ENCODE assay signal across 1 cellular context in the genomic region with DNA sequence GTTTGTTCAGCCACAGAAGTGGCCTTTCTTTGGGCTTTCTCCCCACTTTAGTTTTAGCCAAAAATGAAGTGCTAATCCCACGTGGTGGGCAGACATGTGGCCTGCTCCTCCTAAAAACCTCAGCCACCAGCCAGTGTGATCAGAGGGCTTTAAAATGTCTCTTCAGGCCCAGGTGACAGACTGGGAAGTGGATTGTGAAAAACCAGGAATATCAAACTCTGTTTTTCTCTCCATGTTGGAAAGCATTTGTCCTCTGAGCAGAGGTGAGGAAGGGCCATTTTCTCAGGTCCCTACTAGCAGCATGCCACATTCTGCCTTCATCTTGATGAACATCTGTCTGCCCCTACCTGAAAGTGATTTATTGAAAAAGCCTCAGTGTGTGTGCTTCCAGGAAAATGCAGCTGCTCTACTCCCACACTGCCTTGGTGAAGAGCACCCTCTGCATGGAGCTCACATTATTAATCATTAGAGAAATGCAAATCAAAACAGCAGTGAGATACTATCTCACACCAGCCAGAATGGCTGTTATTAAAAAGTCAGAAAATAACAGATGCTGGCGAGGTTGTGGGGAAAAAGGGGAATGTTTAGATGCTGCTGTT.
TF ChIP-seq lines count a peak whose summit lies in the region.

No MANE protein-coding gene starts in this region.

TF ChIP-seq in GM12878, 131 proteins besides CTCF, POLR2A, EP300 and RAD21 (continued from another document):
- TF ChIP-seq, protein P1, sequence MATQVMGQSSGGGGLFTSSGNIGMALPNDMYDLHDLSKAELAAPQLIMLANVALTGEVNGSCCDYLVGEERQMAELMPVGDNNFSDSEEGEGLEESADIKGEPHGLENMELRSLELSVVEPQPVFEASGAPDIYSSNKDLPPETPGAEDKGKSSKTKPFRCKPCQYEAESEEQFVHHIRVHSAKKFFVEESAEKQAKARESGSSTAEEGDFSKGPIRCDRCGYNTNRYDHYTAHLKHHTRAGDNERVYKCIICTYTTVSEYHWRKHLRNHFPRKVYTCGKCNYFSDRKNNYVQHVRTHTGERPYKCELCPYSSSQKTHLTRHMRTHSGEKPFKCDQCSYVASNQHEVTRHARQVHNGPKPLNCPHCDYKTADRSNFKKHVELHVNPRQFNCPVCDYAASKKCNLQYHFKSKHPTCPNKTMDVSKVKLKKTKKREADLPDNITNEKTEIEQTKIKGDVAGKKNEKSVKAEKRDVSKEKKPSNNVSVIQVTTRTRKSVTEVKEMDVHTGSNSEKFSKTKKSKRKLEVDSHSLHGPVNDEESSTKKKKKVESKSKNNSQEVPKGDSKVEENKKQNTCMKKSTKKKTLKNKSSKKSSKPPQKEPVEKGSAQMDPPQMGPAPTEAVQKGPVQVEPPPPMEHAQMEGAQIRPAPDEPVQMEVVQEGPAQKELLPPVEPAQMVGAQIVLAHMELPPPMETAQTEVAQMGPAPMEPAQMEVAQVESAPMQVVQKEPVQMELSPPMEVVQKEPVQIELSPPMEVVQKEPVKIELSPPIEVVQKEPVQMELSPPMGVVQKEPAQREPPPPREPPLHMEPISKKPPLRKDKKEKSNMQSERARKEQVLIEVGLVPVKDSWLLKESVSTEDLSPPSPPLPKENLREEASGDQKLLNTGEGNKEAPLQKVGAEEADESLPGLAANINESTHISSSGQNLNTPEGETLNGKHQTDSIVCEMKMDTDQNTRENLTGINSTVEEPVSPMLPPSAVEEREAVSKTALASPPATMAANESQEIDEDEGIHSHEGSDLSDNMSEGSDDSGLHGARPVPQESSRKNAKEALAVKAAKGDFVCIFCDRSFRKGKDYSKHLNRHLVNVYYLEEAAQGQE (IDR thresholded peaks at IDR 0.05; ENCODE audit: low read depth, low read length): no peak
- TF ChIP-seq, protein P2, sequence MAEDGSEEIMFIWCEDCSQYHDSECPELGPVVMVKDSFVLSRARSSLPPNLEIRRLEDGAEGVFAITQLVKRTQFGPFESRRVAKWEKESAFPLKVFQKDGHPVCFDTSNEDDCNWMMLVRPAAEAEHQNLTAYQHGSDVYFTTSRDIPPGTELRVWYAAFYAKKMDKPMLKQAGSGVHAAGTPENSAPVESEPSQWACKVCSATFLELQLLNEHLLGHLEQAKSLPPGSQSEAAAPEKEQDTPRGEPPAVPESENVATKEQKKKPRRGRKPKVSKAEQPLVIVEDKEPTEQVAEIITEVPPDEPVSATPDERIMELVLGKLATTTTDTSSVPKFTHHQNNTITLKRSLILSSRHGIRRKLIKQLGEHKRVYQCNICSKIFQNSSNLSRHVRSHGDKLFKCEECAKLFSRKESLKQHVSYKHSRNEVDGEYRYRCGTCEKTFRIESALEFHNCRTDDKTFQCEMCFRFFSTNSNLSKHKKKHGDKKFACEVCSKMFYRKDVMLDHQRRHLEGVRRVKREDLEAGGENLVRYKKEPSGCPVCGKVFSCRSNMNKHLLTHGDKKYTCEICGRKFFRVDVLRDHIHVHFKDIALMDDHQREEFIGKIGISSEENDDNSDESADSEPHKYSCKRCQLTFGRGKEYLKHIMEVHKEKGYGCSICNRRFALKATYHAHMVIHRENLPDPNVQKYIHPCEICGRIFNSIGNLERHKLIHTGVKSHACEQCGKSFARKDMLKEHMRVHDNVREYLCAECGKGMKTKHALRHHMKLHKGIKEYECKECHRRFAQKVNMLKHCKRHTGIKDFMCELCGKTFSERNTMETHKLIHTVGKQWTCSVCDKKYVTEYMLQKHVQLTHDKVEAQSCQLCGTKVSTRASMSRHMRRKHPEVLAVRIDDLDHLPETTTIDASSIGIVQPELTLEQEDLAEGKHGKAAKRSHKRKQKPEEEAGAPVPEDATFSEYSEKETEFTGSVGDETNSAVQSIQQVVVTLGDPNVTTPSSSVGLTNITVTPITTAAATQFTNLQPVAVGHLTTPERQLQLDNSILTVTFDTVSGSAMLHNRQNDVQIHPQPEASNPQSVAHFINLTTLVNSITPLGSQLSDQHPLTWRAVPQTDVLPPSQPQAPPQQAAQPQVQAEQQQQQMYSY (CRISPR knock-in tag; IDR thresholded peaks at IDR 0.05): no peak
- TF ChIP-seq WRNIP1 (IDR thresholded peaks at IDR 0.05; ENCODE audit: borderline replicate concordance, low read depth, low read length): no peak
- no peak for TF ChIP-seq KDM1A (IDR thresholded peaks at IDR 0.05; ENCODE audit: borderline replicate concordance)
- TF ChIP-seq, protein P3, sequence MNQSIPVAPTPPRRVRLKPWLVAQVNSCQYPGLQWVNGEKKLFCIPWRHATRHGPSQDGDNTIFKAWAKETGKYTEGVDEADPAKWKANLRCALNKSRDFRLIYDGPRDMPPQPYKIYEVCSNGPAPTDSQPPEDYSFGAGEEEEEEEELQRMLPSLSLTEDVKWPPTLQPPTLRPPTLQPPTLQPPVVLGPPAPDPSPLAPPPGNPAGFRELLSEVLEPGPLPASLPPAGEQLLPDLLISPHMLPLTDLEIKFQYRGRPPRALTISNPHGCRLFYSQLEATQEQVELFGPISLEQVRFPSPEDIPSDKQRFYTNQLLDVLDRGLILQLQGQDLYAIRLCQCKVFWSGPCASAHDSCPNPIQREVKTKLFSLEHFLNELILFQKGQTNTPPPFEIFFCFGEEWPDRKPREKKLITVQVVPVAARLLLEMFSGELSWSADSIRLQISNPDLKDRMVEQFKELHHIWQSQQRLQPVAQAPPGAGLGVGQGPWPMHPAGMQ (IDR thresholded peaks at IDR 0.05; ENCODE audit: borderline replicate concordance): no peak
- TF ChIP-seq RUNX3 (IDR thresholded peaks at IDR 0.05; ENCODE audit: low read length): no peak
- TF ChIP-seq, protein P4, sequence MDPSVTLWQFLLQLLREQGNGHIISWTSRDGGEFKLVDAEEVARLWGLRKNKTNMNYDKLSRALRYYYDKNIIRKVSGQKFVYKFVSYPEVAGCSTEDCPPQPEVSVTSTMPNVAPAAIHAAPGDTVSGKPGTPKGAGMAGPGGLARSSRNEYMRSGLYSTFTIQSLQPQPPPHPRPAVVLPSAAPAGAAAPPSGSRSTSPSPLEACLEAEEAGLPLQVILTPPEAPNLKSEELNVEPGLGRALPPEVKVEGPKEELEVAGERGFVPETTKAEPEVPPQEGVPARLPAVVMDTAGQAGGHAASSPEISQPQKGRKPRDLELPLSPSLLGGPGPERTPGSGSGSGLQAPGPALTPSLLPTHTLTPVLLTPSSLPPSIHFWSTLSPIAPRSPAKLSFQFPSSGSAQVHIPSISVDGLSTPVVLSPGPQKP (IDR thresholded peaks at IDR 0.05; ENCODE audit: low read depth, low read length): no peak
- TF ChIP-seq NR2C2 (IDR thresholded peaks at IDR 0.05; ENCODE audit: borderline replicate concordance, control insufficient read depth, insufficient read length, low read depth): no peak
- no peak for TF ChIP-seq SIN3A (IDR thresholded peaks at IDR 0.05; ENCODE audit: low read depth, low read length)
